Comparison of ENCODE assay signal across 8 cellular contexts in the genomic region with DNA sequence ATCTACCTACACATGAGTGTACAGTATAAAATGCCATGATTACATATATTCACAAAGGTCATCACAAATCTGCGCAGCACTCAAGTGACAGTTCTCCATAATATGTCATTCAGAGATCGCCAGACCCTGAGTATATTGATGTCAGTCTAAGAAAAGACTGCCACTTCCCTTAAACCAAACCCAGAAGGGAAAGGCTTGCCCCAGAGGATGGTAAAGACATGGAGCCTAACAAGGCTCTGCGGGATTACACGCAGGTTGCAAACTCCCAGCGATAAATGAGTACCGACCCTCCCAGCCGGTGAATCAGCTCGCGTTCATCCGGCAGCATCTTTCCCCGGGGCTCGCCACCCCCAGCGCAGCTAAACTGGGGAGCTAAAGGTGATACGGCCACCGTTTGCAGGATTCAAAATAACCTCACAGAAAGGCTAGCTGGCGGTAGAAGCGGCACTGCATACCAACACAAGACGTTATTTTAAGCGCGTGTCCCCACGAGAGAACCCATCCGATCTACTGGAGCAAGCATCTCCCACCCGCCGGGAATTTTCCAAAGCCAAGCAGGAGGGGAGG. TPM values are rescaled to one million over a fixed set of nuclear protein-coding genes. Genes with fewer than 3 reads are reported as not detected.
DNase-seq lines count a peak whose midpoint lies in the region; ATAC-seq and TF ChIP-seq lines count a peak whose summit lies in the region.

No MANE protein-coding gene starts in this region.

- CTCF ChIA-PET in GM10248 (lab: Yijun Ruan, JAX): interaction anchor here (0.7 to 1.7 kb wide), 11 partner anchors 13 to 271 kb away, joined by 3 to 6 read pairs (median 3); no protein-coding TSS in a partner anchor

- H3K4me1 ChIP-seq in ascending aorta: peaks cover 0 to 6% of the 10 kb centered on the region in 2 donors
- H3K4me1 ChIP-seq in iPS DF 6.9 (ENCODE audit: control insufficient read depth, insufficient read depth, low read length): no peaks in the 10 kb centered on the region; the same call in 1 of the 2 replicates

- POLR2A ChIA-PET in GM10248 (lab: Yijun Ruan, JAX): no interaction called here

- H3K4me3 ChIP-seq in ascending aorta (peak overlapping the region; percentile 86 to 92), iPS DF 6.9 (ENCODE audit: low read length) (peak overlapping the region; percentile 80), skeletal muscle cell (ENCODE audit: low read depth, low read length) (peak overlapping the region; percentile 64)

- DNase-seq in GM10248 (ENCODE audit: extremely low spot score) (peak; percentile 50), SW480 (ENCODE audit: low spot score) (peak; percentile 47), ascending aorta (ENCODE audit: low spot score in 2 of 2) (no peak), iPS DF 6.9 (ENCODE audit: low read depth, low spot score) (no peak), skeletal muscle cell (ENCODE audit: low read depth) (no peak), NCI-H1092 (lab: John Stamatoyannopoulos, UW) (no peak)

- H3K27me3 ChIP-seq in ascending aorta (no peaks in the 10 kb centered on the region), iPS DF 6.9 (ENCODE audit: control insufficient read depth, insufficient read depth, low read length) (peaks cover 17% of the 10 kb centered on the region; the same call in 1 of the 2 replicates)

- ATAC-seq in HG02970 (IDR thresholded peaks at IDR 0.05; ENCODE audit: low FRiP score, unreplicated experiment) (peak; percentile 2), HG03025 (IDR thresholded peaks at IDR 0.05; ENCODE audit: low FRiP score, unreplicated experiment) (no peak)

- TF ChIP-seq CTCF in GM10248 (IDR thresholded peaks at IDR 0.05; ENCODE audit: control extremely low read depth, extremely low read depth, low read depth, missing control alignments) (no peak), ascending aorta (IDR thresholded peaks at IDR 0.05) (no peak)

- no peaks in the 10 kb centered on the region for H3K9me3 ChIP-seq in ascending aorta
- H3K9me3 ChIP-seq in iPS DF 6.9 (ENCODE audit: control insufficient read depth, insufficient read depth, low read length): no peaks in the 10 kb centered on the region

- intact Hi-C loops in ascending aorta (cut with DNase I): loop anchor here (2.0 to 5.0 kb wide), 4 partner anchors 41 to 266 kb away; partner anchors contain the start of genes ARPP19 and ATOSA

- no peaks in the 10 kb centered on the region for H3K36me3 ChIP-seq in ascending aorta
- no peaks in the 10 kb centered on the region for H3K36me3 ChIP-seq in iPS DF 6.9 (ENCODE audit: control insufficient read depth, insufficient read depth, low read length)

- WGBS in iPS DF 6.9 (ENCODE audit: insufficient coverage, insufficient read length): no CpG with 5 or more reads among the region's 24 CpGs

- H3K27ac ChIP-seq in ascending aorta (peak overlapping the region; percentile 78 to 87), iPS DF 6.9 (ENCODE audit: low read length) (no peak overlapping the region)

RNA-seq across cellular contexts. Expression of gene MYO5A, which starts 0.7 kb away (rescaled TPM):
- 55.0 TPM for total RNA-seq in ascending aorta

RNA-seq across cellular contexts. Expression of gene ARPP19, which starts 40.8 kb away (rescaled TPM):
- 71.7 TPM for total RNA-seq in ascending aorta

Comparison
In these comparisons a context has a peak if more than half of its experiments do, and no peak if none do; other contexts are left out.
1. DNase-seq: peak in GM10248 (single experiment) and SW480 (single experiment); none in ascending aorta (0 of 2), iPS DF 6.9 (single experiment), skeletal muscle cell (single experiment) and NCI-H1092 (single experiment).
2. Peak in every context shown above with its lines, with median percentiles within 50 percentile points of each other: H3K4me3 ChIP-seq.